Comparison of ENCODE assay signal across 8 cellular contexts in the genomic region with DNA sequence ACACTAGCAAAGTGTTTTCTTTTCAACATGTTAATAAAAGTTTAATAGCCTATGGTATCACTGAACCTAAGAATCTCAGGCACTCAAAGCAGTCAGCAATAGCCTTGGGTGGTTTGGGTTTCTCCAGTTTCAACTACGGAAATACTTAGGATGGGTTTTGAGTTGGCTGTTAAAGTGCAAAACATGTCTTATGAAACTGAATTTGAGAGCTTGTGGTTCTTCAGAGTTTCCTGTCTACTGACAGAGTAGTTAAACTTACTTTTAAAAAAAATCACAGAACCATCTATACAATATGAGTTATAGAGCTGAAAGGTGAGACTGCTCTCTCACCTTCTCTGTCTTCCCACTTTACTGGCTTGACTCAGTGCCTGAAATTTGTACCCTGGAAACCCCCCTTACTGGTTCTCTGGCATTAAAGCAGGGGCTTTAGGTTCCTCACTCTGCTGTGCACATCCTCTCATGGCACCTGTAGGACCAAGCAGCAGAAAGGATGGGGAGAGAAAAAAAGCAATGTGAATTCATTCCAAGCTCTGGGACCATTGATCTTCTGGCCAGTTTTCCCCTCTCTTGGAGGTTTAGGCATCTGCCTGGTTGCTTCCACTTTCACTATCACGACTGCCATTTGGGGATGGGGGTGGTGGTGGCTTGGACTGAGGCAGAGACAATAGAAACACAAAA. TPM values are rescaled to one million over a fixed set of nuclear protein-coding genes. Genes with fewer than 3 reads are reported as not detected.
A peak's percentile ranks its signal among the peaks of the same experiment; 100 is the strongest.
DNase-seq lines count a peak whose midpoint lies in the region; ATAC-seq and TF ChIP-seq lines count a peak whose summit lies in the region.

No MANE protein-coding gene starts in this region.

- H3K9me1 ChIP-seq in IMR-90 (ENCODE audit: insufficient read depth, low read length) = no peaks in the 10 kb centered on the region

- no TSS peak for BruUV-seq in IMR-90 (replicated peaks; lab: Mats Ljungman, UMichigan)

- H3K14ac ChIP-seq in IMR-90 (replicated peaks; ENCODE audit: low read depth, low read length) = no peak overlapping the region

- no peak overlapping the region for H4K91ac ChIP-seq in IMR-90 (ENCODE audit: insufficient read depth, low read depth, low read length)

- no peak overlapping the region for H3K4ac ChIP-seq in IMR-90 (ENCODE audit: low read depth, low read length)

- CTCF ChIA-PET in IMR-90 (lab: Yijun Ruan, JAX) = no interaction called here

- peak overlapping the region; percentile 47 for H3K4me3 ChIP-seq in GM12864 (ENCODE audit: low read depth, low read length)
- H3K4me3 ChIP-seq in IMR-90 (ENCODE audit: insufficient read depth, low read depth, low read length) = no peak overlapping the region
- no peak overlapping the region for H3K4me3 ChIP-seq in brain microvascular endothelial cell (ENCODE audit: low read depth, low read length)
- peak overlapping the region; percentile 15 for H3K4me3 ChIP-seq in urinary bladder (ENCODE audit: low read depth, low read length)

- TF ChIP-seq CTCF in GM12864 (IDR thresholded peaks at IDR 0.05; ENCODE audit: low read depth, low read length, missing control alignments) (no peak), IMR-90 (conservative IDR thresholded peaks at IDR 0.05; ENCODE audit: low read depth, low read length) (no peak), brain microvascular endothelial cell (IDR thresholded peaks at IDR 0.05; ENCODE audit: low read depth, low read length, missing control alignments) (no peak)

- no peak overlapping the region for H2AK9ac ChIP-seq in IMR-90 (replicated peaks; ENCODE audit: low read depth, low read length, poor library complexity)

- ATAC-seq in GM21515 (IDR thresholded peaks at IDR 0.05; ENCODE audit: unreplicated experiment) = peak; percentile 98
- peak; percentile 42 for ATAC-seq in IMR-90 (ENCODE audit: low read depth)

- no peak overlapping the region for H4K8ac ChIP-seq in IMR-90 (ENCODE audit: low read depth in 2 of 2, low read length in 2 of 2)

- no peak overlapping the region for H4K5ac ChIP-seq in IMR-90 (ENCODE audit: low read depth, low read length)

- intact Hi-C loops in IMR-90 (cut with micrococcal nuclease) = no loop called here

- no peaks in the 10 kb centered on the region for H3K9me3 ChIP-seq in IMR-90 (ENCODE audit: control insufficient read depth, insufficient read depth, low read length)

- no peak for TF ChIP-seq RAD21 in IMR-90 (IDR thresholded peaks at IDR 0.05; ENCODE audit: low read length)

- H3K4me2 ChIP-seq in IMR-90 (ENCODE audit: low read depth, low read length) = 0 out of 2 replicates have a peak overlapping the region, but pooled peaks have one; percentile 35

- no peak overlapping the region for H2BK15ac ChIP-seq in IMR-90 (ENCODE audit: low read depth, low read length)

- no peak overlapping the region for H3K23ac ChIP-seq in IMR-90 (ENCODE audit: low read depth, low read length)

- DNase-seq in GM12864 (ENCODE audit: low read depth) = peak; percentile 81
- peak; percentile 1 for DNase-seq in IMR-90
- DNase-seq in brain microvascular endothelial cell = peak; percentile 22
- DNase-seq in ACHN = no peak
- no peak for DNase-seq in NCI-H146 treated with DMSO at 0.1 percent for 48 hours (lab: John Stamatoyannopoulos, UW; ENCODE audit: unreplicated experiment)
- no peak for DNase-seq in kidney glomerular epithelial cell (lab: John Stamatoyannopoulos, UW)

- no peak overlapping the region for H3K18ac ChIP-seq in IMR-90 (ENCODE audit: low read depth, low read length)

- H2BK120ac ChIP-seq in IMR-90 (ENCODE audit: low read depth, low read length) = no peak overlapping the region

- H4K20me1 ChIP-seq in IMR-90 (ENCODE audit: insufficient read depth, low read length) = no peaks in the 10 kb centered on the region

- H3K4me1 ChIP-seq in IMR-90 (ENCODE audit: control insufficient read depth, insufficient read depth, low read length) (no peaks in the 10 kb centered on the region), urinary bladder (ENCODE audit: insufficient read depth) (no peaks in the 10 kb centered on the region)

- no peak for TF ChIP-seq POLR2A in IMR-90 (IDR thresholded peaks at IDR 0.05; ENCODE audit: low read depth, low read length)

- H2AFZ ChIP-seq in IMR-90 (replicated peaks; ENCODE audit: low read length, poor library complexity) = no peak overlapping the region

- no peak overlapping the region for H2AK5ac ChIP-seq in IMR-90 (ENCODE audit: low read depth, low read length)

- H3K27ac ChIP-seq in IMR-90 (ENCODE audit: insufficient read depth, low read length) = no peak overlapping the region
- H3K27ac ChIP-seq in brain microvascular endothelial cell = no peak overlapping the region
- H3K27ac ChIP-seq in urinary bladder (ENCODE audit: low read depth) = no peak overlapping the region

- WGBS in IMR-90 (ENCODE audit: extremely low coverage in 2 of 2, insufficient read length in 1 of 2), 2 experiments = no CpG with 5 or more reads among the region's 2 CpGs
- 19% methylated on average over 2 of the region's 2 CpGs for WGBS in urinary bladder

- in situ Hi-C loops in IMR-90 (cut with MboI; ENCODE audit: low sequenced_read_pairs) (no loop called here), brain microvascular endothelial cell (cut with HindIII; ENCODE audit: low pct_ligation_motif_present, low sequenced_read_pairs) (no loop called here), ACHN (cut with HindIII; ENCODE audit: low pct_ligation_motif_present, low pct_unique_long_range_greater_than_20kb, low sequenced_read_pairs) (no loop called here)

- no peak overlapping the region for H3K56ac ChIP-seq in IMR-90 (ENCODE audit: extremely low read depth, insufficient read depth, low read length)

- H2BK20ac ChIP-seq in IMR-90 (ENCODE audit: low read depth, low read length) = no peak overlapping the region

- no peak overlapping the region for H3K9ac ChIP-seq in IMR-90 (ENCODE audit: low read depth, low read length)

- no peaks in the 10 kb centered on the region for H3K79me1 ChIP-seq in IMR-90 (ENCODE audit: low read depth in 1 of 2, low read length in 2 of 2)

- H3K27me3 ChIP-seq in IMR-90 (ENCODE audit: control insufficient read depth, insufficient read depth, low read length) = no peaks in the 10 kb centered on the region
- no peaks in the 10 kb centered on the region for H3K27me3 ChIP-seq in brain microvascular endothelial cell (replicated peaks)

- dilution Hi-C loops in IMR-90 (cut with HindIII; ENCODE audit: low sequenced_read_pairs, unreplicated experiment) = no loop called here

- H2BK5ac ChIP-seq in IMR-90 (ENCODE audit: low read depth, low read length, poor library complexity, severe bottlenecking) = no peak overlapping the region

- POLR2A ChIA-PET in IMR-90 (lab: Charles Lee; ENCODE audit: unreplicated experiment) = no interaction called here

- no peaks in the 10 kb centered on the region for H3K36me3 ChIP-seq in IMR-90 (ENCODE audit: control insufficient read depth, insufficient read depth, low read length)
- no peaks in the 10 kb centered on the region for H3K36me3 ChIP-seq in brain microvascular endothelial cell (replicated peaks)
- H3K36me3 ChIP-seq in urinary bladder (ENCODE audit: insufficient read depth) = no peaks in the 10 kb centered on the region

TF ChIP-seq in IMR-90, 13 proteins besides CTCF, POLR2A, EP300 and RAD21:
- TF ChIP-seq BHLHE40 (IDR thresholded peaks at IDR 0.05; ENCODE audit: low read depth, low read length) (no peak), RFX5 (IDR thresholded peaks at IDR 0.05; ENCODE audit: low read depth, low read length) (no peak), MAFK (IDR thresholded peaks at IDR 0.05; ENCODE audit: low read depth, low read length) (no peak), MAZ (IDR thresholded peaks at IDR 0.05; ENCODE audit: borderline replicate concordance, low read depth, low read length) (no peak), MXI1 (IDR thresholded peaks at IDR 0.05; ENCODE audit: borderline replicate concordance, low read depth, low read length) (no peak), CEBPB (IDR thresholded peaks at IDR 0.05; ENCODE audit: low read depth, low read length) (no peak), SMC3 (IDR thresholded peaks at IDR 0.05; ENCODE audit: low read depth, low read length) (no peak), RCOR1 (IDR thresholded peaks at IDR 0.05; ENCODE audit: insufficient replicate concordance, low read length) (no peak), FOS (IDR thresholded peaks at IDR 0.05; ENCODE audit: low read depth, low read length) (no peak), NFE2L2 (IDR thresholded peaks at IDR 0.05; ENCODE audit: low read depth, low read length) (no peak), CHD1 (IDR thresholded peaks at IDR 0.05; ENCODE audit: low read depth, low read length) (no peak)
- TF ChIP-seq, protein P1, sequence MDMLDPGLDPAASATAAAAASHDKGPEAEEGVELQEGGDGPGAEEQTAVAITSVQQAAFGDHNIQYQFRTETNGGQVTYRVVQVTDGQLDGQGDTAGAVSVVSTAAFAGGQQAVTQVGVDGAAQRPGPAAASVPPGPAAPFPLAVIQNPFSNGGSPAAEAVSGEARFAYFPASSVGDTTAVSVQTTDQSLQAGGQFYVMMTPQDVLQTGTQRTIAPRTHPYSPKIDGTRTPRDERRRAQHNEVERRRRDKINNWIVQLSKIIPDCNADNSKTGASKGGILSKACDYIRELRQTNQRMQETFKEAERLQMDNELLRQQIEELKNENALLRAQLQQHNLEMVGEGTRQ (IDR thresholded peaks at IDR 0.05; ENCODE audit: low read depth, low read length) = no peak
- TF ChIP-seq, protein P2, sequence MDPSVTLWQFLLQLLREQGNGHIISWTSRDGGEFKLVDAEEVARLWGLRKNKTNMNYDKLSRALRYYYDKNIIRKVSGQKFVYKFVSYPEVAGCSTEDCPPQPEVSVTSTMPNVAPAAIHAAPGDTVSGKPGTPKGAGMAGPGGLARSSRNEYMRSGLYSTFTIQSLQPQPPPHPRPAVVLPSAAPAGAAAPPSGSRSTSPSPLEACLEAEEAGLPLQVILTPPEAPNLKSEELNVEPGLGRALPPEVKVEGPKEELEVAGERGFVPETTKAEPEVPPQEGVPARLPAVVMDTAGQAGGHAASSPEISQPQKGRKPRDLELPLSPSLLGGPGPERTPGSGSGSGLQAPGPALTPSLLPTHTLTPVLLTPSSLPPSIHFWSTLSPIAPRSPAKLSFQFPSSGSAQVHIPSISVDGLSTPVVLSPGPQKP (IDR thresholded peaks at IDR 0.05; ENCODE audit: borderline replicate concordance, low read depth, low read length) = no peak
TF ChIP-seq in IMR-90: peak in this region for 0.

RNA-seq across cellular contexts. Expression of a gene that starts 18.1 kb away (rescaled TPM):
- total RNA-seq in IMR-90 (2012; rRNA removed) (under 0.01 TPM in 1 of 2 replicates, not detected in the other), urinary bladder (18.0 TPM)
- polyA plus RNA-seq in IMR-90 (2012; rRNA removed) (not detected in 2 replicates), urinary bladder (0.20 TPM)
- not detected in 2 replicates for polyA plus RNA-seq in IMR-90 (2012; cell fraction: cytosol; rRNA removed)
- polyA plus RNA-seq in IMR-90 (2012; cell fraction: nucleus; rRNA removed; ENCODE audit: low replicate concordance) = not detected in 2 replicates

Comparison
In these comparisons a context has a peak if more than half of its experiments do, and no peak if none do; other contexts are left out.
1. DNase-seq: peak in GM12864 (single experiment), IMR-90 (single experiment) and brain microvascular endothelial cell (single experiment); none in ACHN (single experiment), NCI-H146 treated with DMSO at 0.1 percent for 48 hours (single experiment) and kidney glomerular epithelial cell (single experiment).
2. H3K4me3 ChIP-seq: peak in GM12864 (single experiment) and urinary bladder (single experiment); none in IMR-90 (single experiment) and brain microvascular endothelial cell (single experiment).
3. RNA of a gene that starts 18.1 kb away (total RNA-seq): 18.0 TPM in urinary bladder (single experiment); under 0.01 TPM in IMR-90; every median in the first group is over 10 times any median in the second.